In genomic region chr12:122845041-122845864, GRCh38 we compare ENCODE assay signal across 15 cellular contexts. TPM values are rescaled to one million over a fixed set of nuclear protein-coding genes. Genes with fewer than 3 reads are reported as not detected.
DNase-seq lines count a peak whose midpoint lies in the region; ATAC-seq lines count a peak whose summit lies in the region.
"Had no signal": no experiment of that assay in that cellular context is flagged by ENCODE, and none has a peak within 500 bp of the region (broad histone marks: within the 10 kb centered on the region; RNA-seq: fewer than 3 reads in every experiment).

No MANE protein-coding gene starts in this region.

- ATAC-seq in left ventricle myocardium superior (no peak), Right ventricle myocardium inferior (no peak), HG02870 (IDR thresholded peaks at IDR 0.05; ENCODE audit: unreplicated experiment) (no peak)
- ATAC-seq: right cardiac atrium had no signal

- no peak overlapping the region for H2AFZ ChIP-seq in GM23248

- H3K9ac ChIP-seq in endocrine pancreas (ENCODE audit: control insufficient read depth, insufficient read depth, low read length) (peak overlapping the region; percentile 32), GM23248 (no peak overlapping the region)

- DNase-seq in left ventricle myocardium superior (peak; percentile 34), Right ventricle myocardium inferior (ENCODE audit: missing footprints) (no peak), nucleus accumbens (lab: John Stamatoyannopoulos, UW) (peak in 55 of 56 donors; percentile 40 to 98 (median 94)), DMS 273 (lab: John Stamatoyannopoulos, UW; ENCODE audit: unreplicated experiment) (no peak), GM23248 (no peak), NCI-H2196 (lab: John Stamatoyannopoulos, UW; ENCODE audit: unreplicated experiment) (no peak)
- DNase-seq: activated effector memory CD4-positive, alpha-beta T cell treated with anti-CD3 and anti-CD28 coated beads, Interleukin-2, amount 50 U/mL, for 16 hours; foreskin fibroblast; immature natural killer cell; NCI-H2227 treated with DMSO at 0.1 percent for 48 hours; stimulated activated CD4-positive, alpha-beta T cell treated with anti-CD3 and anti-CD28 coated beads, Interleukin-4, amount 100 ng/mL, for 4 hours; uterus had no signal

- in situ Hi-C loops in GM23248 (cut with MboI): no loop called here

- H3K79me2 ChIP-seq in GM23248 (ENCODE audit: insufficient read depth): no peaks in the 10 kb centered on the region

- H3K9me2 ChIP-seq in GM23248 (ENCODE audit: insufficient read depth): no peaks in the 10 kb centered on the region

- H3K9me3 ChIP-seq in endocrine pancreas (ENCODE audit: control insufficient read depth, low read length): no peaks in the 10 kb centered on the region
- no peaks in the 10 kb centered on the region for H3K9me3 ChIP-seq in GM23248 (ENCODE audit: low read depth)
- H3K9me3 ChIP-seq: uterus had no signal

- H3K4me1 ChIP-seq in endocrine pancreas (ENCODE audit: control insufficient read depth, insufficient read depth, low read length) (no peaks in the 10 kb centered on the region), GM23248 (ENCODE audit: insufficient read depth) (peaks cover 18% of the 10 kb centered on the region)
- H3K4me1 ChIP-seq: uterus had no signal

- H3K27me3 ChIP-seq in endocrine pancreas (ENCODE audit: control insufficient read depth, insufficient read depth, low read length) (no peaks in the 10 kb centered on the region), GM23248 (replicated peaks; ENCODE audit: insufficient read depth) (no peaks in the 10 kb centered on the region)
- H3K27me3 ChIP-seq: uterus had no signal

- 86 to 89% methylated on average over 24 to 30 of the region's 30 CpGs for WGBS in GM23248 (ENCODE audit: low coverage in 1 of 2, low lambda C conversion rate in 2 of 2, missing lambda C conversion rate in 2 of 2), 2 experiments

- intact Hi-C loops in left ventricle myocardium superior (cut with micrococcal nuclease): no loop called here
- intact Hi-C loops in Right ventricle myocardium inferior (cut with DNase I): no loop called here

- H3K4me3 ChIP-seq in endocrine pancreas (ENCODE audit: control insufficient read depth, insufficient read depth, low read length) (no peak overlapping the region), GM23248 (no peak overlapping the region)
- H3K4me3 ChIP-seq: uterus had no signal

- H3K36me3 ChIP-seq in endocrine pancreas (ENCODE audit: control insufficient read depth, insufficient read depth, low read length) (peaks cover 2% of the 10 kb centered on the region), GM23248 (ENCODE audit: low read depth) (no peaks in the 10 kb centered on the region)
- H3K36me3 ChIP-seq: uterus had no signal

- peaks cover 5% of the 10 kb centered on the region; the same call in 1 of the 2 replicates for H3F3A ChIP-seq in GM23248 (ENCODE audit: insufficient read depth)

- no peak overlapping the region for H3K4me2 ChIP-seq in GM23248 (ENCODE audit: unreplicated experiment)

- H4K20me1 ChIP-seq in GM23248 (ENCODE audit: insufficient read depth): no peaks in the 10 kb centered on the region

- H3K27ac ChIP-seq in GM23248: no peak overlapping the region
- H3K27ac ChIP-seq: uterus had no signal

RNA-seq across cellular contexts. Expression of gene HIP1R, which starts 10.0 kb away (rescaled TPM):
- total RNA-seq in left ventricle myocardium superior (27.4 TPM), Right ventricle myocardium inferior (17.6 TPM)
- 16.3 and 16.4 TPM in 2 replicates for total RNA-seq in GM23248 (2014; rRNA removed; shearing (Covaris generic))
- polyA plus RNA-seq in GM23248 (2016; fragmentation: Nextera tagmentation; extraction: Ambion mirVana): 7.1 and 7.6 TPM in 2 replicates

RNA-seq across cellular contexts. Expression of gene VPS37B, which starts 50.7 kb away (rescaled TPM):
- 29.5 TPM for total RNA-seq in left ventricle myocardium superior
- 25.4 TPM for total RNA-seq in Right ventricle myocardium inferior
- 26.1 and 31.3 TPM in 2 replicates for total RNA-seq in GM23248 (2014; rRNA removed; shearing (Covaris generic))
- 19.1 and 19.9 TPM in 2 replicates for polyA plus RNA-seq in GM23248 (2016; fragmentation: Nextera tagmentation; extraction: Ambion mirVana)

Comparison
In these comparisons a context has a peak if more than half of its experiments do, and no peak if none do; other contexts are left out.
1. DNase-seq: peak in left ventricle myocardium superior (single experiment) and nucleus accumbens (55 of 56); none in Right ventricle myocardium inferior (single experiment), DMS 273 (single experiment), GM23248 (single experiment) and NCI-H2196 (single experiment).